Comparison of ENCODE assay signal across 8 cellular contexts in genomic region chr16:89422905-89423630, GRCh38.
DNase-seq lines count a peak whose midpoint lies in the region; ATAC-seq and TF ChIP-seq lines count a peak whose summit lies in the region.

No MANE protein-coding gene starts in this region.

- peak overlapping the region; percentile 86 for H3K27ac Mint-ChIP-seq in activated naive CD4-positive, alpha-beta T cell treated with anti-CD3 and anti-CD28 coated beads, Interleukin-2, amount 50 U/mL, for 24 hours
- H3K27ac Mint-ChIP-seq in memory B cell (peak overlapping the region; percentile 40), type B pancreatic cell (peak overlapping the region; percentile 60)

- H3K4me3 Mint-ChIP-seq in activated naive CD4-positive, alpha-beta T cell treated with anti-CD3 and anti-CD28 coated beads, Interleukin-2, amount 50 U/mL, for 24 hours: peak overlapping the region; percentile 69
- H3K4me3 Mint-ChIP-seq in memory B cell (peak overlapping the region; percentile 67), type B pancreatic cell (no peak overlapping the region)

- no peaks in the 10 kb centered on the region for H3K27me3 Mint-ChIP-seq in activated naive CD4-positive, alpha-beta T cell treated with anti-CD3 and anti-CD28 coated beads, Interleukin-2, amount 50 U/mL, for 24 hours
- H3K27me3 Mint-ChIP-seq in memory B cell: no peaks in the 10 kb centered on the region
- no peaks in the 10 kb centered on the region for H3K27me3 Mint-ChIP-seq in type B pancreatic cell

- DNase-seq in ELR (ENCODE audit: low read depth) (peak; percentile 74), MV-4-11 (lab: John Stamatoyannopoulos, UW) (peak; percentile 71), memory B cell (ENCODE audit: low spot score in 2 of 2) (no peak), type B pancreatic cell (ENCODE audit: extremely low spot score, unreplicated experiment) (no peak), NCI-H524 treated with DMSO at 0.1 percent for 48 hours (lab: John Stamatoyannopoulos, UW) (no peak), germinal center (ENCODE audit: low spot score) (no peak)

- H3K4me1 Mint-ChIP-seq in activated naive CD4-positive, alpha-beta T cell treated with anti-CD3 and anti-CD28 coated beads, Interleukin-2, amount 50 U/mL, for 24 hours: peaks cover 82% of the 10 kb centered on the region
- H3K4me1 Mint-ChIP-seq in memory B cell: peaks cover 54% of the 10 kb centered on the region
- peaks cover 52% of the 10 kb centered on the region for H3K4me1 Mint-ChIP-seq in type B pancreatic cell (ENCODE audit: unreplicated experiment)

- TF ChIP-seq CTCF in type B pancreatic cell (conservative IDR thresholded peaks at IDR 0.05): no peak

- H3K36me3 Mint-ChIP-seq in activated naive CD4-positive, alpha-beta T cell treated with anti-CD3 and anti-CD28 coated beads, Interleukin-2, amount 50 U/mL, for 24 hours: peaks cover 8% of the 10 kb centered on the region
- H3K36me3 Mint-ChIP-seq in memory B cell (peaks cover 8% of the 10 kb centered on the region), type B pancreatic cell (peaks cover 4% of the 10 kb centered on the region)

- ATAC-seq in GM21737 (IDR thresholded peaks at IDR 0.05; ENCODE audit: unreplicated experiment) (peak; percentile 46), memory B cell (ENCODE audit: low read depth) (peak; percentile 67)

- no peaks in the 10 kb centered on the region for H3K9me3 Mint-ChIP-seq in activated naive CD4-positive, alpha-beta T cell treated with anti-CD3 and anti-CD28 coated beads, Interleukin-2, amount 50 U/mL, for 24 hours
- H3K9me3 Mint-ChIP-seq in memory B cell: no peaks in the 10 kb centered on the region
- no peaks in the 10 kb centered on the region for H3K9me3 Mint-ChIP-seq in type B pancreatic cell

Comparison
In these comparisons a context has a peak if more than half of its experiments do, and no peak if none do; other contexts are left out.
1. DNase-seq: peak in ELR (single experiment) and MV-4-11 (single experiment); none in memory B cell (0 of 2), type B pancreatic cell (single experiment), NCI-H524 treated with DMSO at 0.1 percent for 48 hours (single experiment) and germinal center (single experiment).
2. Peak in every context shown above with its lines, with median percentiles within 50 percentile points of each other: H3K27ac Mint-ChIP-seq.